7 cellular contexts compared by ENCODE assay signal in the genomic region with DNA sequence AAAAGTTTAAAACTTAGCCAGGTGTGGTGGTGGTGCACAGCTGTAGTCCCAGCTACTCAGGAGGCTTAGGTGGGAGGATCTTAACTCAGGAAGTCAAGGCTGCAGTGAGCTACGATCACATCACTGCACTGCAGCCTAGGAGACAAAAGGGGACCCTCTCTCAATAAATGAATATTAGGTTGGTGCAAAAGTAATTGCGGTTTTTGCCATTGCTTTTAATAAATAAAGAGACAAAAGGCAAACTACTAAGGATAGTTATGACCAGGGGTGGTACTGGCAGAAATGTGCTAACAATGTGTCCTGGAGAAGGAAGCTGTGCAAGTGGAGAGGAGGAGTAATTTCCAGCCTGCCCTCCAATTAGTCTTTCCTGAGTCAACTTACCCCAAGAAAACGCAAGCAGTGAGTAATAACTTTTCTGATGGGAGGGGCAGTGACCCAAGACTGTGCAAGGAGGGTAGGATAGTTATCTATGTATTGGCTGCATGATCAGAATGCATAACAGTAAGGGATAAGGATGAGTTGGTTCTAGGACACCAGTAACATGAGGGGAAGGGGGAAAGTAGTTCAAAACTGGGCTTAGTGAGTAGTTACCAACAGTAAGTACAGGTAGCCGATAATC. TPM values are rescaled to one million over a fixed set of nuclear protein-coding genes. Genes with fewer than 3 reads are reported as not detected.
DNase-seq lines count a peak whose midpoint lies in the region; ATAC-seq and TF ChIP-seq lines count a peak whose summit lies in the region.

No MANE protein-coding gene starts in this region.

- ATAC-seq in gastrocnemius medialis (no peak), GM18502 (IDR thresholded peaks at IDR 0.05; ENCODE audit: poor library complexity, unreplicated experiment) (no peak)

- no peaks in the 10 kb centered on the region for H3K9me3 ChIP-seq in HAP-1
- H3K9me3 ChIP-seq in SK-N-MC (ENCODE audit: low read depth, low read length) = 0 out of 2 replicates have a peak, but pooled peaks cover 3% of the 10 kb centered on the region
- H3K9me3 ChIP-seq in esophagus squamous epithelium = no peaks in the 10 kb centered on the region
- H3K9me3 ChIP-seq in gastrocnemius medialis = no peaks in the 10 kb centered on the region
- H3K9me3 ChIP-seq in sigmoid colon = no peaks in the 10 kb centered on the region

- 51 to 52% methylated on average over 4 of the region's 4 CpGs for WGBS in esophagus squamous epithelium, 2 donors
- 58 to 71% methylated on average over 4 of the region's 4 CpGs for WGBS in sigmoid colon, 2 donors

- H3K27me3 ChIP-seq in HAP-1 (ENCODE audit: low read depth) (no peaks in the 10 kb centered on the region), esophagus squamous epithelium (no peaks in the 10 kb centered on the region), gastrocnemius medialis (no peaks in the 10 kb centered on the region), sigmoid colon (no peaks in the 10 kb centered on the region)

- in situ Hi-C loops in HAP-1 (cut with MboI; ENCODE audit: low sequenced_read_pairs) (no loop called here), gastrocnemius medialis (cut with MboI; ENCODE audit: low sequenced_read_pairs in 4 of 4) (no loop called here)

- peaks cover 5% of the 10 kb centered on the region; the same call in 1 of the 2 replicates for H3K4me1 ChIP-seq in HAP-1
- peaks cover 19 to 84% (median 44%) of the 10 kb centered on the region in 3 donors for H3K4me1 ChIP-seq in esophagus squamous epithelium
- H3K4me1 ChIP-seq in gastrocnemius medialis = peaks cover 11 to 20% of the 10 kb centered on the region in 2 donors
- H3K4me1 ChIP-seq in sigmoid colon = peaks cover 0 to 24% (median 15%) of the 10 kb centered on the region in 4 donors

- no peak for TF ChIP-seq EP300 in sigmoid colon (IDR thresholded peaks at IDR 0.05)

- H3K36me3 ChIP-seq in HAP-1 (replicated peaks) (0 out of 2 replicates have a peak, but pooled peaks cover 2% of the 10 kb centered on the region), SK-N-MC (ENCODE audit: insufficient read depth, low read length) (peaks cover 6% of the 10 kb centered on the region; the same call in 1 of the 2 replicates), esophagus squamous epithelium (no peaks in the 10 kb centered on the region), gastrocnemius medialis (no peaks in the 10 kb centered on the region), sigmoid colon (no peaks in the 10 kb centered on the region)

- H3K4me3 ChIP-seq in HAP-1 (peak overlapping the region; percentile 84), SK-N-MC (peak overlapping the region; percentile 91), esophagus squamous epithelium (peak overlapping the region; percentile 73 to 95 (median 91)), gastrocnemius medialis (peak overlapping the region; percentile 66 to 99 (median 84)), sigmoid colon (peak overlapping the region in 1 of 4 donors; percentile 84)

- H3K9ac ChIP-seq in SK-N-MC (ENCODE audit: insufficient read length) = no peak overlapping the region

- no peak for DNase-seq in HAP-1 (ENCODE audit: low spot score in 2 of 2)
- DNase-seq in SK-N-MC (ENCODE audit: low read depth, low spot score) = no peak
- no peak for DNase-seq in esophagus squamous epithelium (lab: John Stamatoyannopoulos, UW)
- no peak for DNase-seq in gastrocnemius medialis
- no peak for DNase-seq in sigmoid colon
- DNase-seq in T1000 (lab: John Stamatoyannopoulos, UW) = no peak

- TF ChIP-seq CTCF in esophagus squamous epithelium (IDR thresholded peaks at IDR 0.05) (no peak), gastrocnemius medialis (IDR thresholded peaks at IDR 0.05 in 4 of 5, conservative IDR thresholded peaks at IDR 0.05 in 1 of 5) (no peak), sigmoid colon (IDR thresholded peaks at IDR 0.05) (no peak)

- H3K27ac ChIP-seq in SK-N-MC = no peak overlapping the region
- H3K27ac ChIP-seq in esophagus squamous epithelium = peak overlapping the region; percentile 91 to 96 (median 92)
- H3K27ac ChIP-seq in gastrocnemius medialis = no peak overlapping the region
- H3K27ac ChIP-seq in sigmoid colon = no peak overlapping the region

- intact Hi-C loops in esophagus squamous epithelium (cut with DNase I) = no loop called here
- intact Hi-C loops in gastrocnemius medialis (cut with DNase I; ENCODE audit: low total_unique reads) = no loop called here
- intact Hi-C loops in sigmoid colon (cut with DNase I) = no loop called here

- TF ChIP-seq POLR2A in esophagus squamous epithelium (IDR thresholded peaks at IDR 0.05) = no peak
- no peak for TF ChIP-seq POLR2A in gastrocnemius medialis (IDR thresholded peaks at IDR 0.05)
- TF ChIP-seq POLR2A in sigmoid colon (IDR thresholded peaks at IDR 0.05) = no peak

RNA-seq across cellular contexts. Expression of gene EXOC6B, which starts 1.5 kb away (rescaled TPM):
- total RNA-seq in esophagus squamous epithelium (10 to 100 TPM; 21.0 to 57.7 (median 36.1) TPM), gastrocnemius medialis (10 to 100 TPM; 14.6 to 49.6 (median 19.3) TPM), sigmoid colon (10 to 100 TPM; 25.3 to 46.1 (median 42.0) TPM)
- polyA plus RNA-seq in sigmoid colon = 1 to 10 TPM; 5.0 to 7.2 (median 5.1) TPM

Comparison
In these comparisons a context has a peak if more than half of its experiments do, and no peak if none do; other contexts are left out.
1. H3K27ac ChIP-seq: peak in esophagus squamous epithelium (4 of 4); none in SK-N-MC (single experiment), gastrocnemius medialis (0 of 4) and sigmoid colon (0 of 4).